ENCODE assay signal across 21 cellular contexts in the genomic region with DNA sequence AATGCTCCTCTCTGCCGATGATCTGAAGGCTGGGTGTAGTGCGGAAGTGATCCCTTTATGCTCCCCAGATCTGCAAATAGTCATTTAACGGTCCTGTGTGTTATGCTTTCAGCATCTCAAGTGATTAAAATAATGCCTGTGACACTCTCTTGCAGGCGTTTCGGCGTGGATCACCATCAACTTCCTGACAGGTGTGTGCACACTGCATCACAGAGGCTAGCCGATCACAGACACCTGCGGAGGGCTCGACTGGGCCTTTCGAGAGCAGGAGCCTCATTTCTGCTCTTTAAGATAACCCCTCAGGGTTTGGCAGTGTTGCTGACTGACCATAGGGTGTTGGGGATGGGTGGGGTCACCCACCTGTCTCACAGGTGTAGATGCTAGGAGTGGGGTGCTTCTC. TPM values are rescaled to one million over a fixed set of nuclear protein-coding genes. Genes with fewer than 3 reads are reported as not detected.
DNase-seq lines count a peak whose midpoint lies in the region; ATAC-seq and TF ChIP-seq lines count a peak whose summit lies in the region.
"Had no signal": no experiment of that assay in that cellular context is flagged by ENCODE, and none has a peak within 500 bp of the region (broad histone marks: within the 10 kb centered on the region; RNA-seq: fewer than 3 reads in every experiment).

No MANE protein-coding gene starts in this region.

- H3K9me3 ChIP-seq in left ventricle myocardium inferior (replicated peaks) (no peaks in the 10 kb centered on the region), suprapubic skin (no peaks in the 10 kb centered on the region), lower lobe of right lung (no peaks in the 10 kb centered on the region)
- H3K9me3 ChIP-seq: A549, HAP-1 had no signal

- TF ChIP-seq EP300 in suprapubic skin (IDR thresholded peaks at IDR 0.05), result no peak

- H3K27ac ChIP-seq in left ventricle myocardium inferior (replicated peaks), result peak overlapping the region; percentile 85
- peak overlapping the region; percentile 74 for H3K27ac ChIP-seq in caudate nucleus (ENCODE audit: low read depth, low read length)
- H3K27ac ChIP-seq in suprapubic skin, result no peak overlapping the region
- no peak overlapping the region for H3K27ac ChIP-seq in lower lobe of right lung
- H3K27ac ChIP-seq: A549 had no signal

- ATAC-seq in left ventricle myocardium superior (no peak), lower lobe of right lung (no peak)
- ATAC-seq: A549, GM23338 had no signal

- DNase-seq in left ventricle myocardium inferior (no peak), left ventricle myocardium superior (no peak), H7 (peak; percentile 12), caudate nucleus (lab: John Stamatoyannopoulos, UW) (no peak), suprapubic skin (ENCODE audit: low spot score in 2 of 2) (peak; percentile 15 to 34), lower lobe of right lung (no peak), HPDE6-E6E7 (ENCODE audit: extremely low spot score) (no peak)
- DNase-seq: 8988T; ACHN; AML-193; C1 segment of cervical spinal cord; Calu3; CD4-positive, alpha-beta memory T cell; COR-L47; DMS53; DMS79 treated with DMSO at 0.1 percent for 48 hours; GF-D8; HFFc6 had no signal

- H3K27me3 ChIP-seq in left ventricle myocardium inferior (ENCODE audit: low read depth) (no peaks in the 10 kb centered on the region), H7 (ENCODE audit: control insufficient read depth, insufficient read depth, low read length) (no peaks in the 10 kb centered on the region), suprapubic skin (no peaks in the 10 kb centered on the region), lower lobe of right lung (ENCODE audit: low read depth) (no peaks in the 10 kb centered on the region)

- TF ChIP-seq CTCF in left ventricle myocardium inferior (IDR thresholded peaks at IDR 0.05; ENCODE audit: borderline replicate concordance) (no peak), suprapubic skin (IDR thresholded peaks at IDR 0.05) (no peak), lower lobe of right lung (IDR thresholded peaks at IDR 0.05) (no peak)

- WGBS in suprapubic skin, result 95% methylated on average over 10 of the region's 10 CpGs

- H3K4me1 ChIP-seq in left ventricle myocardium inferior (peaks cover 50% of the 10 kb centered on the region), suprapubic skin (no peaks in the 10 kb centered on the region), lower lobe of right lung (no peaks in the 10 kb centered on the region)
- H3K4me1 ChIP-seq: HAP-1 had no signal

- TF ChIP-seq POLR2A in suprapubic skin (IDR thresholded peaks at IDR 0.05), result no peak

- H3K4me3 ChIP-seq in left ventricle myocardium inferior (no peak overlapping the region), H7 (ENCODE audit: insufficient read depth, low read depth, low read length) (no peak overlapping the region), suprapubic skin (no peak overlapping the region), lower lobe of right lung (no peak overlapping the region)
- H3K4me3 ChIP-seq: A549, GM23338, HAP-1 had no signal

- H3K36me3 ChIP-seq in left ventricle myocardium inferior, result peaks cover 97% of the 10 kb centered on the region
- peaks cover 6% of the 10 kb centered on the region for H3K36me3 ChIP-seq in H7 (replicated peaks; ENCODE audit: control insufficient read depth, insufficient read depth, low read length)
- peaks cover 87% of the 10 kb centered on the region for H3K36me3 ChIP-seq in suprapubic skin
- H3K36me3 ChIP-seq in lower lobe of right lung, result peaks cover 82% of the 10 kb centered on the region

- intact Hi-C loops in left ventricle myocardium inferior (cut with micrococcal nuclease) (no loop called here), left ventricle myocardium superior (cut with micrococcal nuclease) (no loop called here), lower lobe of right lung (cut with DNase I) (no loop called here)

RNA-seq across cellular contexts. Expression of a gene that starts 20.0 kb away (rescaled TPM):
- total RNA-seq in left ventricle myocardium inferior, result 106 TPM
- 130 TPM for total RNA-seq in left ventricle myocardium superior
- 45.4 and 51.2 TPM in 2 replicates for total RNA-seq in H7 (2014; rRNA removed; shearing (Covaris generic))
- total RNA-seq in suprapubic skin, result 100 to 1,000 TPM in 1 of 4 donors, 10 to 100 TPM in 3; 33.8 to 103 (median 47.0) TPM
- 64.5 TPM for total RNA-seq in lower lobe of right lung

RNA-seq across cellular contexts. Expression of a gene that starts 32.4 kb away (rescaled TPM):
- 218 TPM for total RNA-seq in left ventricle myocardium inferior
- 205 TPM for total RNA-seq in left ventricle myocardium superior
- total RNA-seq in H7 (2014; rRNA removed; shearing (Covaris generic)), result 52.0 and 57.1 TPM in 2 replicates
- total RNA-seq in suprapubic skin, result 100 to 1,000 TPM; 142 to 247 (median 198) TPM
- 57.5 TPM for total RNA-seq in lower lobe of right lung

Comparison
In these comparisons a context has a peak if more than half of its experiments do, and no peak if none do; other contexts are left out.
1. DNase-seq: peak in H7 (single experiment) and suprapubic skin (2 of 2); none in left ventricle myocardium inferior (single experiment), left ventricle myocardium superior (single experiment), caudate nucleus (0 of 61), lower lobe of right lung (single experiment) and HPDE6-E6E7 (single experiment).
2. H3K27ac ChIP-seq: peak in left ventricle myocardium inferior (single experiment) and caudate nucleus (single experiment); none in suprapubic skin (single experiment) and lower lobe of right lung (single experiment).